ENCODE assay signal across 12 cellular contexts in genomic region chr3:191301017-191301416, GRCh38. TPM values are rescaled to one million over a fixed set of nuclear protein-coding genes. Genes with fewer than 3 reads are reported as not detected.
DNase-seq lines count a peak whose midpoint lies in the region; ATAC-seq lines count a peak whose summit lies in the region.
"Had no signal": no experiment of that assay in that cellular context is flagged by ENCODE, and none has a peak within 500 bp of the region (broad histone marks: within the 10 kb centered on the region; RNA-seq: fewer than 3 reads in every experiment).

No MANE protein-coding gene starts in this region.

- DNase-seq in NCI-H1048 (lab: John Stamatoyannopoulos, UW), result peak; percentile 37
- no peak for DNase-seq in glomerular visceral epithelial cell (ENCODE audit: extremely low spot score)
- DNase-seq in occipital lobe (lab: John Stamatoyannopoulos, UW), result no peak
- no peak for DNase-seq in SHP77 treated with DMSO at 0.1 percent for 48 hours (lab: John Stamatoyannopoulos, UW)
- no peak for DNase-seq in stimulated activated CD4-positive, alpha-beta T cell treated with anti-CD3 and anti-CD28 coated beads, Interleukin-1b, Interleukin-23, amount 100 ng/mL, for 48 hours
- DNase-seq: activated CD4-positive, alpha-beta T cell treated with anti-CD3 and anti-CD28 coated beads for 48 hours; amniotic stem cell; islet precursor cell; tibial artery had no signal

- ATAC-seq in GM18499 (IDR thresholded peaks at IDR 0.05; ENCODE audit: insufficient read depth, unreplicated experiment), result peak; percentile 53
- peak; percentile 75 for ATAC-seq in GM19467 (IDR thresholded peaks at IDR 0.05; ENCODE audit: unreplicated experiment)
- peak; percentile 79 for ATAC-seq in HG03025 (IDR thresholded peaks at IDR 0.05; ENCODE audit: low FRiP score, unreplicated experiment)

RNA-seq across cellular contexts. Expression of gene CCDC50, which starts 28.2 kb away (rescaled TPM):
- 115 TPM for total RNA-seq in occipital lobe

RNA-seq across cellular contexts. Expression of gene UTS2B, which starts 29.3 kb away (rescaled TPM):
- total RNA-seq in occipital lobe, result 1.6 TPM
